In the genomic region with DNA sequence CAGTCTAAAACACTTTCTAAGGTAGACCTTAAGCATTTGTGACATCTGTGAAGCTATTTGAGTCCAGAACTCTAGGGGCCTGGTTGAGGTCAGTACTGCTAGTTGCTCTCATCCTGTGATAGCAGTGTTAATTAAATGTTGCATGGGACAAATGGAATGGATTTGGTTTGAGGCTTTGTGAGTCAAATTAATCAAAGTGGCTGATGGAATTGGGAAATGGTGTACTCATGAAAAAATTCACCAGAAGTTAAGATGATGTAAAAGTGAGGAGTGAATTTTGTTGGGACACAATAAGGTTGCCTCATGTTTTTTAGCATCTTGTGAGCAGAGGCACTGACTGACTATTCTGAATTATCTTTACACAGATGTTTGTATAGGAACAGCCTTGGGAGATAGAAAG, we compare ENCODE assay signal across 1 cellular context.
TF ChIP-seq lines count a peak whose summit lies in the region.

No MANE protein-coding gene starts in this region.

TF ChIP-seq in HCT116, 20 proteins besides CTCF, POLR2A, EP300 and RAD21 (continued from another document):
- TF ChIP-seq EZH2phosphoT487 (IDR thresholded peaks at IDR 0.05; ENCODE audit: borderline replicate concordance) (no peak), JUND (IDR thresholded peaks at IDR 0.05) (no peak), CBX3 (IDR thresholded peaks at IDR 0.05; ENCODE audit: low read depth) (no peak), TCF7L2 (IDR thresholded peaks at IDR 0.05; ENCODE audit: borderline replicate concordance, extremely low read depth, insufficient read depth, insufficient read length) (no peak), SRF (IDR thresholded peaks at IDR 0.05; ENCODE audit: low read depth) (no peak)
